Comparison of ENCODE assay signal across 8 cellular contexts in genomic region chr16:3364774-3365427, GRCh38. TPM values are rescaled to one million over a fixed set of nuclear protein-coding genes. Genes with fewer than 3 reads are reported as not detected.
DNase-seq lines count a peak whose midpoint lies in the region; ATAC-seq and TF ChIP-seq lines count a peak whose summit lies in the region.

No MANE protein-coding gene starts in this region.

- no peaks in the 10 kb centered on the region for H3K4me1 ChIP-seq in vagina

- CTCF ChIA-PET in GM10248 (lab: Yijun Ruan, JAX): no interaction called here

- H3K27ac ChIP-seq in vagina: peak overlapping the region; percentile 29

- POLR2A ChIA-PET in GM10248 (lab: Yijun Ruan, JAX): no interaction called here

- peaks cover 12% of the 10 kb centered on the region for H3K4me1 Mint-ChIP-seq in activated naive CD8-positive, alpha-beta T cell (ENCODE audit: low read depth)

- TF ChIP-seq CTCF in GM10248 (IDR thresholded peaks at IDR 0.05; ENCODE audit: control extremely low read depth, extremely low read depth, low read depth, missing control alignments) (no peak), retinal pigment epithelial cell (conservative IDR thresholded peaks at IDR 0.05; ENCODE audit: low read depth, low read length) (no peak), vagina (IDR thresholded peaks at IDR 0.05) (no peak)

- intact Hi-C loops in Right ventricle myocardium superior (cut with DNase I) (loop anchor here (10.0 kb wide), 1 partner anchor 140 kb away; the partner anchor contains the start of gene CLUAP1), vagina (cut with DNase I) (no loop called here)

- DNase-seq in GM10248 (ENCODE audit: extremely low spot score): peak; percentile 84
- peak; percentile 91 for DNase-seq in HK-2 (ENCODE audit: unreplicated experiment)
- peak; percentile 90 for DNase-seq in Right ventricle myocardium superior
- peak; percentile 76 for DNase-seq in retinal pigment epithelial cell (ENCODE audit: low read depth)
- DNase-seq in vagina (ENCODE audit: extremely low spot score in 2 of 2): no peak
- DNase-seq in DMS 273 treated with DMSO at 0.1 percent for 48 hours (lab: John Stamatoyannopoulos, UW): no peak

- peak; percentile 96 for ATAC-seq in SK-N-SH treated with all-trans-retinoic acid at 6 μM for 48 hours
- ATAC-seq in Right ventricle myocardium superior (ENCODE audit: poor library complexity): peak; percentile 99

- no peaks in the 10 kb centered on the region for H3K27me3 ChIP-seq in vagina

- H3K9me3 ChIP-seq in vagina: no peaks in the 10 kb centered on the region

- H3K36me3 Mint-ChIP-seq in activated naive CD8-positive, alpha-beta T cell: peaks cover 9% of the 10 kb centered on the region

- H3K27me3 Mint-ChIP-seq in activated naive CD8-positive, alpha-beta T cell: peaks cover 15% of the 10 kb centered on the region

- no peaks in the 10 kb centered on the region for H3K36me3 ChIP-seq in vagina

- H3K9me3 Mint-ChIP-seq in activated naive CD8-positive, alpha-beta T cell (ENCODE audit: low read depth): no peaks in the 10 kb centered on the region

- no peak for TF ChIP-seq POLR2A in vagina (IDR thresholded peaks at IDR 0.05)

- peak overlapping the region; percentile 92 for H3K27ac Mint-ChIP-seq in activated naive CD8-positive, alpha-beta T cell

- peak overlapping the region; percentile 88 for H3K4me3 Mint-ChIP-seq in activated naive CD8-positive, alpha-beta T cell

- peak overlapping the region; percentile 67 for H3K4me3 ChIP-seq in retinal pigment epithelial cell (ENCODE audit: low read length)
- peak overlapping the region; percentile 33 to 51 for H3K4me3 ChIP-seq in vagina

TF ChIP-seq in SK-N-SH treated with all-trans-retinoic acid at 6 μM for 48 hours, 23 proteins besides CTCF, POLR2A, EP300 and RAD21:
- TF ChIP-seq ZFP3 (CRISPR knock-in tag; IDR thresholded peaks at IDR 0.05) (no peak), ARNTL (CRISPR knock-in tag; IDR thresholded peaks at IDR 0.05; ENCODE audit: borderline replicate concordance, low read depth) (no peak), OSR1 (CRISPR knock-in tag; IDR thresholded peaks at IDR 0.05) (no peak), BACH2 (CRISPR knock-in tag; IDR thresholded peaks at IDR 0.05; ENCODE audit: borderline replicate concordance) (no peak), RARB (CRISPR knock-in tag; IDR thresholded peaks at IDR 0.05) (no peak), ZNF8 (CRISPR knock-in tag; IDR thresholded peaks at IDR 0.05) (no peak), TSHZ2 (CRISPR knock-in tag; IDR thresholded peaks at IDR 0.05) (no peak), ISL1 (CRISPR knock-in tag; IDR thresholded peaks at IDR 0.05) (no peak), PPARA (CRISPR knock-in tag; IDR thresholded peaks at IDR 0.05; ENCODE audit: borderline replicate concordance) (no peak), POU6F1 (CRISPR knock-in tag; IDR thresholded peaks at IDR 0.05; ENCODE audit: borderline replicate concordance, low read depth) (no peak), ZFP30 (CRISPR knock-in tag; IDR thresholded peaks at IDR 0.05) (no peak), ESRRG (CRISPR knock-in tag; IDR thresholded peaks at IDR 0.05) (no peak), CSDC2 (CRISPR knock-in tag; IDR thresholded peaks at IDR 0.05) (no peak), GLIS3 (CRISPR knock-in tag; IDR thresholded peaks at IDR 0.05) (no peak), PATZ1 (CRISPR knock-in tag; IDR thresholded peaks at IDR 0.05; ENCODE audit: borderline replicate concordance) (no peak)

RNA-seq across cellular contexts. Expression of gene OR2C1, which starts 9.2 kb away (rescaled TPM):
- total RNA-seq in Right ventricle myocardium superior: not detected
- total RNA-seq in vagina: 0.74 TPM

RNA-seq across cellular contexts. Expression of gene ZSCAN32, which starts 35.9 kb away (rescaled TPM):
- total RNA-seq in Right ventricle myocardium superior: 5.5 TPM
- total RNA-seq in vagina: 19.6 TPM

RNA-seq across cellular contexts. Expression of gene ZNF174, which starts 36.1 kb away (rescaled TPM):
- total RNA-seq in Right ventricle myocardium superior (11.3 TPM), vagina (14.0 TPM)

RNA-seq across cellular contexts. Expression of gene ZNF75A, which starts 59.6 kb away (rescaled TPM):
- total RNA-seq in Right ventricle myocardium superior (16.8 TPM), vagina (24.6 TPM)

RNA-seq across cellular contexts. Expression of gene TIGD7, which starts 59.7 kb away (rescaled TPM):
- total RNA-seq in Right ventricle myocardium superior: 9.4 TPM
- total RNA-seq in vagina: 2.2 TPM

Comparison
In these comparisons a context has a peak if more than half of its experiments do, and no peak if none do; other contexts are left out.
1. DNase-seq: peak in GM10248 (single experiment), HK-2 (single experiment), Right ventricle myocardium superior (single experiment) and retinal pigment epithelial cell (single experiment); none in vagina (0 of 2) and DMS 273 treated with DMSO at 0.1 percent for 48 hours (single experiment).